ENCODE assay signal across 20 cellular contexts in the genomic region with DNA sequence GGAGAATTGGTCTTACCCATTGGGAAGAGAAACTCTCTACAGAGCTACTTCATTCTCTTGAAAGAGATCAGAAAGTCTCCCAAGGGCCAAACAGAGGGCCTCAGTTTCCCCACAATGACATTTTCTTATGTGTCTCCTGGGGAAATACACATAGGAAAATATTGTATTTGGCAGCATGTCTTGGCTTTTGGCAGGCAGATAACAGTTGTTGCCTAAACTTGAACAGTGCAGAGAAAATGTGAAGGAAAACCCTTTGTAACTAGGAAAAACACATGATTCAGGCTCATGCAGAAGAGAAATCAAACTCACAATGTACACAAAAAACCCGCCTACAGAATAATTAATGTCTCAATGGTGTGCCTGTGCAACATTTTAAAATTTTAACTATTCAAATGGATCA.
A peak's percentile ranks its signal among the peaks of the same experiment; 100 is the strongest.
DNase-seq lines count a peak whose midpoint lies in the region; ATAC-seq, FAIRE-seq and TF ChIP-seq lines count a peak whose summit lies in the region.
"Had no signal": no experiment of that assay in that cellular context is flagged by ENCODE, and none has a peak within 500 bp of the region (broad histone marks: within the 10 kb centered on the region; RNA-seq: fewer than 3 reads in every experiment).

No MANE protein-coding gene starts in this region.

- H3K79me2 ChIP-seq in parathyroid adenoma, result no peaks in the 10 kb centered on the region

- H3K4me1 Mint-ChIP-seq in chondrocyte (ENCODE audit: low read depth), result peaks cover 17% of the 10 kb centered on the region
- H3K4me1 Mint-ChIP-seq: CD4-positive, CD25-positive, alpha-beta regulatory T cell had no signal

- H3K4me1 ChIP-seq in right cardiac atrium (ENCODE audit: control insufficient read depth, insufficient read depth, low read length) (peaks cover 2% of the 10 kb centered on the region), parathyroid adenoma (peaks cover 2% of the 10 kb centered on the region)
- H3K4me1 ChIP-seq: BE2C, Caco-2 had no signal

- no peaks in the 10 kb centered on the region for H3K36me3 ChIP-seq in parathyroid adenoma (ENCODE audit: control insufficient read depth, insufficient read depth, low read length)
- H3K36me3 ChIP-seq: BE2C had no signal

- H2AFZ ChIP-seq in parathyroid adenoma, result peak overlapping the region; percentile 22

- no peak overlapping the region for H3K4me3 Mint-ChIP-seq in chondrocyte (ENCODE audit: unreplicated experiment)
- H3K4me3 Mint-ChIP-seq: CD4-positive, CD25-positive, alpha-beta regulatory T cell; HFFc6 had no signal

- H3K4me2 ChIP-seq in parathyroid adenoma (ENCODE audit: low read length), result no peak overlapping the region

- DNase-seq in right cardiac atrium, result no peak
- DNase-seq in cardiac septum (ENCODE audit: low spot score), result no peak
- DNase-seq in fibroblast of peridontal ligament (ENCODE audit: extremely low read depth), result peak; percentile 64
- DNase-seq in chondrocyte (ENCODE audit: low spot score), result no peak
- DNase-seq in GM19239 (ENCODE audit: insufficient read length, low spot score), result no peak
- no peak for DNase-seq in activated CD4-positive, CD25-positive, alpha-beta regulatory T cell (lab: John Stamatoyannopoulos, UW)
- DNase-seq in cortex of kidney (lab: John Stamatoyannopoulos, UW), result no peak
- DNase-seq: 8988T; BE2C; Caco-2; CD4-positive, CD25-positive, alpha-beta regulatory T cell; HFFc6; KG1; NCI-H1417; NCI-H187; NCI-H2227 treated with DMSO at 0.1 percent for 48 hours; NCI-H524; NCI-H82 had no signal

- H3K27me3 ChIP-seq in right cardiac atrium (ENCODE audit: control insufficient read depth, insufficient read depth) (no peaks in the 10 kb centered on the region), parathyroid adenoma (ENCODE audit: control insufficient read depth, insufficient read depth, low read length) (no peaks in the 10 kb centered on the region)
- H3K27me3 ChIP-seq: BE2C had no signal

- H3K4me3 ChIP-seq in right cardiac atrium (ENCODE audit: low read length) (no peak overlapping the region), parathyroid adenoma (ENCODE audit: low read depth, low read length) (no peak overlapping the region)

- ATAC-seq in right cardiac atrium, result peak; percentile 41 to 77

- no peaks in the 10 kb centered on the region for H3K9me3 Mint-ChIP-seq in chondrocyte (ENCODE audit: low read depth)
- H3K9me3 Mint-ChIP-seq: HFFc6 had no signal

- H3K27me3 Mint-ChIP-seq in chondrocyte (ENCODE audit: low read depth), result no peaks in the 10 kb centered on the region
- H3K27me3 Mint-ChIP-seq: CD4-positive, CD25-positive, alpha-beta regulatory T cell had no signal

- H3K27ac ChIP-seq in right cardiac atrium (ENCODE audit: low read length) (no peak overlapping the region), parathyroid adenoma (no peak overlapping the region)

- no peak overlapping the region for H3K9ac ChIP-seq in parathyroid adenoma

- no peak overlapping the region for H3K27ac Mint-ChIP-seq in chondrocyte (ENCODE audit: unreplicated experiment)
- H3K27ac Mint-ChIP-seq: CD4-positive, CD25-positive, alpha-beta regulatory T cell; HFFc6 had no signal

- H3K36me3 Mint-ChIP-seq in chondrocyte (ENCODE audit: low read depth), result no peaks in the 10 kb centered on the region
- H3K36me3 Mint-ChIP-seq: CD4-positive, CD25-positive, alpha-beta regulatory T cell had no signal

- intact Hi-C loops in right cardiac atrium (cut with DNase I), result no loop called here
- intact Hi-C loops in cardiac septum (cut with DNase I), result no loop called here

- TF ChIP-seq CTCF in parathyroid adenoma (IDR thresholded peaks at IDR 0.05) (no peak), chondrocyte (IDR thresholded peaks at IDR 0.05) (no peak)

- FAIRE-seq in GM19239 (lab: Jason Lieb, UNC), result no peak
- FAIRE-seq: G401.6 had no signal

- H3K9me3 ChIP-seq in right cardiac atrium (ENCODE audit: control insufficient read depth, low read length) (no peaks in the 10 kb centered on the region), parathyroid adenoma (ENCODE audit: control insufficient read depth, low read length) (no peaks in the 10 kb centered on the region)
- H3K9me3 ChIP-seq: BE2C, Caco-2 had no signal

- 48% methylated on average over 1 of the region's 1 CpG for WGBS in right cardiac atrium
